ENCODE assay signal across 8 cellular contexts in genomic region chr6:42961020-42961470, GRCh38. TPM values are rescaled to one million over a fixed set of nuclear protein-coding genes. Genes with fewer than 3 reads are reported as not detected.
DNase-seq lines count a peak whose midpoint lies in the region; ATAC-seq and TF ChIP-seq lines count a peak whose summit lies in the region.

No MANE protein-coding gene starts in this region.

- DNase-seq in AG10803 (ENCODE audit: low read depth) = no peak
- no peak for DNase-seq in MM.1S
- DNase-seq in NCI-H1436 treated with DMSO at 0.1 percent for 48 hours (lab: John Stamatoyannopoulos, UW) = no peak
- DNase-seq in endothelial cell (ENCODE audit: low spot score) = no peak
- no peak for DNase-seq in mucosa of gallbladder (ENCODE audit: low spot score)
- DNase-seq in cerebellar nuclear complex (lab: John Stamatoyannopoulos, UW) = no peak

- peaks cover 10% of the 10 kb centered on the region for H3K27me3 Mint-ChIP-seq in endothelial cell (ENCODE audit: unreplicated experiment)

- H4K20me1 ChIP-seq in MM.1S (ENCODE audit: insufficient read depth, low read length) = no peaks in the 10 kb centered on the region

- H3K9me3 ChIP-seq in MM.1S (replicated peaks; ENCODE audit: insufficient read depth, low read length) = no peaks in the 10 kb centered on the region
- H3K9me3 ChIP-seq in neutrophil = no peaks in the 10 kb centered on the region

- peak overlapping the region; percentile 55 for H3K4me3 ChIP-seq in AG10803 (ENCODE audit: low read length)
- H3K4me3 ChIP-seq in MM.1S (ENCODE audit: low read length) = peak overlapping the region; percentile 66
- peak overlapping the region; percentile 51 to 63 for H3K4me3 ChIP-seq in neutrophil (ENCODE audit: low read depth in 1 of 2, low read length in 1 of 2)

- no peak overlapping the region for H3K27ac ChIP-seq in MM.1S (ENCODE audit: low read length)
- H3K27ac ChIP-seq in neutrophil = no peak overlapping the region

- TF ChIP-seq CTCF in AG10803 (conservative IDR thresholded peaks at IDR 0.05; ENCODE audit: low read length) (no peak), MM.1S (IDR thresholded peaks at IDR 0.05; ENCODE audit: low read length) (no peak), neutrophil (IDR thresholded peaks at IDR 0.05) (no peak), endothelial cell (IDR thresholded peaks at IDR 0.05; ENCODE audit: unreplicated experiment) (no peak)

- H3K4me1 ChIP-seq in MM.1S (ENCODE audit: low read length) = no peaks in the 10 kb centered on the region
- peaks cover 14% of the 10 kb centered on the region in 2 experiments for H3K4me1 ChIP-seq in neutrophil (ENCODE audit: control insufficient read depth in 1 of 2, insufficient read depth in 1 of 2, low read depth in 1 of 2, low read length in 1 of 2)

- H3K9me2 ChIP-seq in MM.1S (replicated peaks; ENCODE audit: insufficient read depth, low read length) = no peaks in the 10 kb centered on the region

- H3K4me3 Mint-ChIP-seq in endothelial cell (ENCODE audit: unreplicated experiment) = no peak overlapping the region

- peaks cover 19% of the 10 kb centered on the region for H3K36me3 Mint-ChIP-seq in endothelial cell (ENCODE audit: low read depth, unreplicated experiment)

- H3K9me3 Mint-ChIP-seq in endothelial cell (ENCODE audit: unreplicated experiment) = no peaks in the 10 kb centered on the region

- no peaks in the 10 kb centered on the region; the same call in 1 of the 2 replicates for H3F3A ChIP-seq in MM.1S (ENCODE audit: insufficient read depth, low read length)

- H2AFZ ChIP-seq in MM.1S (ENCODE audit: low read length) = peak overlapping the region; percentile 49

- peaks cover 5% of the 10 kb centered on the region for H3K4me1 Mint-ChIP-seq in endothelial cell (ENCODE audit: unreplicated experiment)

- ATAC-seq in esophagus mucosa = peak; percentile 44

- H3K9ac ChIP-seq in MM.1S (ENCODE audit: low read length) = no peak overlapping the region

- no peaks in the 10 kb centered on the region for H3K27me3 ChIP-seq in MM.1S (replicated peaks; ENCODE audit: insufficient read depth, low read length)
- H3K27me3 ChIP-seq in neutrophil = peaks cover 35% of the 10 kb centered on the region

- no peak overlapping the region for H3K27ac Mint-ChIP-seq in endothelial cell (ENCODE audit: unreplicated experiment)

- H3K36me3 ChIP-seq in MM.1S (replicated peaks; ENCODE audit: insufficient read depth, low read length) = no peaks in the 10 kb centered on the region
- H3K36me3 ChIP-seq in neutrophil = peaks cover 45% of the 10 kb centered on the region

- peak overlapping the region; percentile 77 for H3K4me2 ChIP-seq in MM.1S (ENCODE audit: low read depth, low read length)

- H3K79me2 ChIP-seq in MM.1S (ENCODE audit: low read length) = no peaks in the 10 kb centered on the region

RNA-seq across cellular contexts. Expression of gene GNMT, which starts 0.5 kb away (rescaled TPM):
- total RNA-seq in esophagus mucosa (not detected), endothelial cell (ENCODE audit: unreplicated experiment) (0.59 TPM), mucosa of gallbladder (0.52 TPM)

RNA-seq across cellular contexts. Expression of gene PEX6, which starts 17.9 kb away (rescaled TPM):
- 19.4 TPM for total RNA-seq in esophagus mucosa
- total RNA-seq in endothelial cell (ENCODE audit: unreplicated experiment) = 26.1 TPM
- 53.0 TPM for total RNA-seq in mucosa of gallbladder

RNA-seq across cellular contexts. Expression of gene PPP2R5D, which starts 23.3 kb away (rescaled TPM):
- 21.2 TPM for total RNA-seq in esophagus mucosa
- total RNA-seq in endothelial cell (ENCODE audit: unreplicated experiment) = 58.0 TPM
- total RNA-seq in mucosa of gallbladder = 34.9 TPM

RNA-seq across cellular contexts. Expression of gene CNPY3, which starts 31.8 kb away (rescaled TPM):
- total RNA-seq in esophagus mucosa (13.6 TPM), endothelial cell (ENCODE audit: unreplicated experiment) (106 TPM), mucosa of gallbladder (88.9 TPM)

RNA-seq across cellular contexts. Expression of gene PTCRA, which starts 45.2 kb away (rescaled TPM):
- not detected for total RNA-seq in esophagus mucosa
- total RNA-seq in endothelial cell (ENCODE audit: unreplicated experiment) = not detected
- total RNA-seq in mucosa of gallbladder = 0.37 TPM
